ENCODE assay signal across 1 cellular context in the genomic region with DNA sequence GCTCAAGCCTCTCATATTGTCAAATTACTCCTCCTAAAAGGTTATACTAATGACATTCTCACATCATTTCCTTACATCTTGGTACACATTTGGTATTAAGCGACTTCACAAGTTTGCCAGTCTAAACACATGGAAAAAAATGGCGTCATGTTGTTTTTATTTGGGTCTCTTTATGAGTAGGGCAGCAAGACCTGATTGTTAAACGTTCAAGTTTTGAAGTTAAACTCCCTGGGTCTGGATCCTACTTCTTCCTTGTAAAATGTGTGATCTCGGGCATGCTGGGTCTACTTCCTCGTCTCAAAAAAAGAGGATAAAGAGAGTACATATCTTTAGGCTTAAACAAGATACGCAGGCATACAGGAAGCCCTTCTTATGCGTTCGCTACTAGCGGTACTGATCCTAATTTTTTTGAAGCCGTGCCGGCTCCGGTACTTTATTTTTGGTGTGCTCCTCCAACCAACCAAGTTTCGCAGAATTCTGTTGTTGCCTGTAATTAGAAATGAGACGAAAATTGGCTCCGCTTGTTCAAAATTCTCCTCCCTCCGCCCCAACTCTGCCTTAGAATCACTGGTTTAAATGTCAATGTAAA.
TF ChIP-seq lines count a peak whose summit lies in the region.

No MANE protein-coding gene starts in this region.

TF ChIP-seq in endothelial cell of umbilical vein, 7 proteins besides CTCF, POLR2A, EP300 and RAD21:
- TF ChIP-seq JUN (IDR thresholded peaks at IDR 0.05; ENCODE audit: borderline replicate concordance, insufficient read depth, insufficient read length, low read depth) (no peak), MYC (IDR thresholded peaks at IDR 0.05; ENCODE audit: low read depth, low read length) (no peak), EZH2 (IDR thresholded peaks at IDR 0.05; ENCODE audit: borderline replicate concordance, low read depth, low read length, severe bottlenecking) (no peak), POLR2AphosphoS5 (IDR thresholded peaks at IDR 0.05; ENCODE audit: insufficient read depth, low read depth, low read length) (no peak), FOS (IDR thresholded peaks at IDR 0.05; ENCODE audit: borderline replicate concordance, insufficient read depth, low read length) (no peak), GATA2 (IDR thresholded peaks at IDR 0.05; ENCODE audit: insufficient read depth, insufficient read length, low read depth, low read length) (no peak)
- TF ChIP-seq, protein P1, sequence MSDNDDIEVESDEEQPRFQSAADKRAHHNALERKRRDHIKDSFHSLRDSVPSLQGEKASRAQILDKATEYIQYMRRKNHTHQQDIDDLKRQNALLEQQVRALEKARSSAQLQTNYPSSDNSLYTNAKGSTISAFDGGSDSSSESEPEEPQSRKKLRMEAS (IDR thresholded peaks at IDR 0.05; ENCODE audit: insufficient read depth, insufficient read length), result no peak
TF ChIP-seq in endothelial cell of umbilical vein: peak in this region for 0.
